6 cellular contexts compared by ENCODE assay signal in the genomic region with DNA sequence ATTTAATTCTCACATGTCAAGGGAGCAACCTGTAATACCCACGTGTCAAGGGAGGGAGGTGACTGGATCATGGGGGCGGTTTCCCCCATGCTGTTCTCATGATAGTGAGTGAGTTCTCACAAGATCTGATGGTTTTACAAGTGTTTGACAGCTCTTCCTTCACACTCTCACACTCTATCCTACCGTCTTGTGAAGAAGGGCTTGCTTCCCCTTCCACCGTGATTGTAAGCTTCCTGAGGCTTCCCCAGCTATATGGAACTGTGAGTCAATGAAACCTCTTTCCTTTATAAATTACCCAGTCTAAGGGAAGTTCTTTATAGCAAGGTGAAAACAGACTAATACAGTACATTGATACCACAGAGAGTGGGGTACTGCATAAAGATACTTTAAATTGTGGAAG.
"Had no signal": no experiment of that assay in that cellular context is flagged by ENCODE, and none has a peak within 500 bp of the region (broad histone marks: within the 10 kb centered on the region; RNA-seq: fewer than 3 reads in every experiment).

No MANE protein-coding gene starts in this region.

- H3K27ac ChIP-seq: HL-60, KMS-11 had no signal

- DNase-seq: IMR-90, KBM-7, KG1 had no signal

- H3K4me3 ChIP-seq: K562 had no signal
